ENCODE assay signal across 2 cellular contexts in genomic region chr11:14973621-14974020, GRCh38.
TF ChIP-seq lines count a peak whose summit lies in the region.

No MANE protein-coding gene starts in this region.

TF ChIP-seq in A549, 52 proteins besides CTCF, POLR2A, EP300 and RAD21 (continued from another document):
- TF ChIP-seq BHLHE40 (IDR thresholded peaks at IDR 0.05; ENCODE audit: low read depth, low read length) (no peak), MAZ (IDR thresholded peaks at IDR 0.05; ENCODE audit: borderline replicate concordance, low read depth, low read length) (no peak), FOXS1 (CRISPR knock-in tag; IDR thresholded peaks at IDR 0.05) (no peak), KDM5A (IDR thresholded peaks at IDR 0.05) (no peak), ZC3H11A (IDR thresholded peaks at IDR 0.05) (no peak), ELK1 (IDR thresholded peaks at IDR 0.05; ENCODE audit: low read depth, low read length) (no peak), CBX8 (IDR thresholded peaks at IDR 0.05) (no peak), JUNB (IDR thresholded peaks at IDR 0.05) (no peak), NFE2L2 (conservative IDR thresholded peaks at IDR 0.05; ENCODE audit: low read length) (no peak), ZFP36 (IDR thresholded peaks at IDR 0.05; ENCODE audit: borderline replicate concordance, partially characterized antibody) (no peak), PHF8 (IDR thresholded peaks at IDR 0.05; ENCODE audit: borderline replicate concordance, low read depth) (no peak), MAFK (IDR thresholded peaks at IDR 0.05; ENCODE audit: partially characterized antibody) (no peak), BCL3 (IDR thresholded peaks at IDR 0.05) (no peak), FOSB (CRISPR knock-in tag; IDR thresholded peaks at IDR 0.05) (no peak), RCOR1 (IDR thresholded peaks at IDR 0.05; ENCODE audit: low read depth, low read length) (no peak), POLR2AphosphoS2 (conservative IDR thresholded peaks at IDR 0.05; ENCODE audit: low read length) (no peak), CHD2 (IDR thresholded peaks at IDR 0.05; ENCODE audit: low read length, partially characterized antibody) (no peak), ZSCAN20 (CRISPR knock-in tag; IDR thresholded peaks at IDR 0.05) (no peak)

TF ChIP-seq in H1, 55 proteins besides CTCF, POLR2A, EP300 and RAD21 (continued from another document):
- TF ChIP-seq KDM4A (IDR thresholded peaks at IDR 0.05; ENCODE audit: low read depth, low read length, severe bottlenecking), result peak; percentile 45
- TF ChIP-seq SUZ12 (IDR thresholded peaks at IDR 0.05; ENCODE audit: low read length), result peak; percentile 97
- no peak for TF ChIP-seq POU5F1 (IDR thresholded peaks at IDR 0.05; ENCODE audit: low read depth, low read length)
- TF ChIP-seq ZNF274 (IDR thresholded peaks at IDR 0.05; ENCODE audit: borderline replicate concordance, extremely low read depth, low read length), result no peak
- TF ChIP-seq EZH2 (IDR thresholded peaks at IDR 0.05; ENCODE audit: low read depth, low read length, severe bottlenecking), result peak; percentile 91
- TF ChIP-seq SP2 (IDR thresholded peaks at IDR 0.05; ENCODE audit: low read length), result no peak
- no peak for TF ChIP-seq SP1 (IDR thresholded peaks at IDR 0.05; ENCODE audit: low read depth, low read length)
- TF ChIP-seq MAX (IDR thresholded peaks at IDR 0.05), result peak; percentile 4; the same call in 1 of the 2 replicates
- TF ChIP-seq RNF2 (IDR thresholded peaks at IDR 0.05; ENCODE audit: borderline replicate concordance, low read depth, low read length, missing control alignments, poor library complexity, severe bottlenecking), result peak; percentile 81
- no peak for TF ChIP-seq RFX5 (IDR thresholded peaks at IDR 0.05; ENCODE audit: borderline replicate concordance, low read depth, low read length)
- no peak for TF ChIP-seq CHD1 (IDR thresholded peaks at IDR 0.05; ENCODE audit: low read depth, low read length)
- no peak for TF ChIP-seq NANOG (IDR thresholded peaks at IDR 0.05; ENCODE audit: insufficient read depth, low read depth, low read length, poor library complexity, severe bottlenecking)
